Comparison of ENCODE assay signal across 16 cellular contexts in the genomic region with DNA sequence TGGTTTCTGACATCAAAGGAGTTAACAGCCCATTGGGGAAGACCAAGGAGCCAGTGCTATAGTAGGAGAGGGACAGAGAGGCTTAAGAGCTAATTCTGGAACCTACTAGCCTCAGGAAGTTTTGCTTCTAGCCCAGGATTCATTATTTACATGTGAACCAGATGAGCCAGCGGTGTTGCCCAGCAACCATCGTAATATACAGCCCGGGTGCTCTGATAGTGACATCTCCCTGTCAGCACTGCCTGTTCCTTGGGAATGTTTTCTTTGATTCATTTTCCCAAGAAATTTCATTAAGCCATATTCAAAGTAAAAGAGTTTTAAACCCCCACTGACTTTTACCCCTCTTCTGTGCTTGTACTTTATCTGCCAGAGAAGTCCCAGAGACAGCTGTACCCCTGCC.
DNase-seq lines count a peak whose midpoint lies in the region; ATAC-seq lines count a peak whose summit lies in the region.
"Had no signal": no experiment of that assay in that cellular context is flagged by ENCODE, and none has a peak within 500 bp of the region (broad histone marks: within the 10 kb centered on the region; RNA-seq: fewer than 3 reads in every experiment).

No MANE protein-coding gene starts in this region.

- H3K27me3 Mint-ChIP-seq in stimulated activated naive B cell treated with anti-CD40 and anti-IgM and Interleukin-4, amounts not matched to agents 10 μg/mL and 1 μg/mL and 100 μg/mL, for 72 hours: peaks cover 9 to 10% of the 10 kb centered on the region in 2 donors

- intact Hi-C loops in left cardiac atrium (cut with DNase I): loop anchor here (5.0 to 10.0 kb wide), 3 partner anchors 186 to 1198 kb away; no protein-coding TSS in a partner anchor

- peak; percentile 59 for DNase-seq in AG08396 (ENCODE audit: low spot score)
- DNase-seq in GM04504 (ENCODE audit: low read depth): peak; percentile 42
- peak; percentile 72 for DNase-seq in RPMI7951 (ENCODE audit: low read depth)
- peak; percentile 28 for DNase-seq in left cardiac atrium
- DNase-seq in stimulated activated naive B cell treated with anti-CD40 and anti-IgM and Interleukin-4, amounts not matched to agents 10 μg/mL and 1 μg/mL and 100 μg/mL, for 72 hours: no peak
- DNase-seq in activated naive CD4-positive, alpha-beta T cell treated with anti-CD3 and anti-CD28 coated beads, Interleukin-2, amount 50 U/mL, for 72 hours (ENCODE audit: low spot score in 2 of 2): no peak
- DNase-seq in ureter (ENCODE audit: low spot score): no peak
- DNase-seq: activated naive CD4-positive, alpha-beta T cell treated with anti-CD3 and anti-CD28 coated beads for 36 hours; AML-193; caudate nucleus; DMS79 treated with DMSO at 0.1 percent for 48 hours; endodermal cell; glutamatergic neuron; NCI-H2227 treated with DMSO at 0.1 percent for 48 hours had no signal

- no peaks in the 10 kb centered on the region for H3K36me3 Mint-ChIP-seq in stimulated activated naive B cell treated with anti-CD40 and anti-IgM and Interleukin-4, amounts not matched to agents 10 μg/mL and 1 μg/mL and 100 μg/mL, for 72 hours
- H3K36me3 Mint-ChIP-seq in activated naive CD4-positive, alpha-beta T cell treated with anti-CD3 and anti-CD28 coated beads, Interleukin-2, amount 50 U/mL, for 72 hours: no peaks in the 10 kb centered on the region
- H3K36me3 Mint-ChIP-seq: WTC11 had no signal

- H3K9me3 Mint-ChIP-seq in stimulated activated naive B cell treated with anti-CD40 and anti-IgM and Interleukin-4, amounts not matched to agents 10 μg/mL and 1 μg/mL and 100 μg/mL, for 72 hours: no peaks in the 10 kb centered on the region
- H3K9me3 Mint-ChIP-seq in activated naive CD4-positive, alpha-beta T cell treated with anti-CD3 and anti-CD28 coated beads, Interleukin-2, amount 50 U/mL, for 72 hours: no peaks in the 10 kb centered on the region
- H3K9me3 Mint-ChIP-seq: activated naive CD4-positive, alpha-beta T cell treated with anti-CD3 and anti-CD28 coated beads for 36 hours; endodermal cell; WTC11 had no signal

- H3K4me1 Mint-ChIP-seq in stimulated activated naive B cell treated with anti-CD40 and anti-IgM and Interleukin-4, amounts not matched to agents 10 μg/mL and 1 μg/mL and 100 μg/mL, for 72 hours: no peaks in the 10 kb centered on the region
- H3K4me1 Mint-ChIP-seq: WTC11 had no signal

- peak; percentile 20 to 56 for ATAC-seq in left cardiac atrium
- ATAC-seq in stimulated activated naive B cell treated with anti-CD40 and anti-IgM and Interleukin-4, amounts not matched to agents 10 μg/mL and 1 μg/mL and 100 μg/mL, for 72 hours (replicated peaks): no peak
- no peak for ATAC-seq in activated naive CD4-positive, alpha-beta T cell treated with anti-CD3 and anti-CD28 coated beads, Interleukin-2, amount 50 U/mL, for 72 hours
- no peak for ATAC-seq in GM19324 (IDR thresholded peaks at IDR 0.05; ENCODE audit: low FRiP score, unreplicated experiment)
- ATAC-seq: WTC11 had no signal

- H3K27ac Mint-ChIP-seq in stimulated activated naive B cell treated with anti-CD40 and anti-IgM and Interleukin-4, amounts not matched to agents 10 μg/mL and 1 μg/mL and 100 μg/mL, for 72 hours: no peak overlapping the region
- no peak overlapping the region for H3K27ac Mint-ChIP-seq in activated naive CD4-positive, alpha-beta T cell treated with anti-CD3 and anti-CD28 coated beads, Interleukin-2, amount 50 U/mL, for 72 hours
- H3K27ac Mint-ChIP-seq: activated naive CD4-positive, alpha-beta T cell treated with anti-CD3 and anti-CD28 coated beads for 36 hours; endodermal cell; WTC11 had no signal

- no peak overlapping the region for H3K4me3 Mint-ChIP-seq in stimulated activated naive B cell treated with anti-CD40 and anti-IgM and Interleukin-4, amounts not matched to agents 10 μg/mL and 1 μg/mL and 100 μg/mL, for 72 hours
- H3K4me3 Mint-ChIP-seq: activated naive CD4-positive, alpha-beta T cell treated with anti-CD3 and anti-CD28 coated beads for 36 hours; endodermal cell; WTC11 had no signal

Comparison
In these comparisons a context has a peak if more than half of its experiments do, and no peak if none do; other contexts are left out.
1. DNase-seq: peak in AG08396 (single experiment), GM04504 (single experiment), RPMI7951 (single experiment) and left cardiac atrium (single experiment); none in stimulated activated naive B cell treated with anti-CD40 and anti-IgM and Interleukin-4, amounts not matched to agents 10 μg/mL and 1 μg/mL and 100 μg/mL, for 72 hours (single experiment), activated naive CD4-positive, alpha-beta T cell treated with anti-CD3 and anti-CD28 coated beads, Interleukin-2, amount 50 U/mL, for 72 hours (0 of 2) and ureter (single experiment).
2. ATAC-seq: peak in left cardiac atrium (2 of 2); none in stimulated activated naive B cell treated with anti-CD40 and anti-IgM and Interleukin-4, amounts not matched to agents 10 μg/mL and 1 μg/mL and 100 μg/mL, for 72 hours (0 of 2), activated naive CD4-positive, alpha-beta T cell treated with anti-CD3 and anti-CD28 coated beads, Interleukin-2, amount 50 U/mL, for 72 hours (0 of 2) and GM19324 (single experiment).